Comparison of ENCODE assay signal across 10 cellular contexts in the genomic region with DNA sequence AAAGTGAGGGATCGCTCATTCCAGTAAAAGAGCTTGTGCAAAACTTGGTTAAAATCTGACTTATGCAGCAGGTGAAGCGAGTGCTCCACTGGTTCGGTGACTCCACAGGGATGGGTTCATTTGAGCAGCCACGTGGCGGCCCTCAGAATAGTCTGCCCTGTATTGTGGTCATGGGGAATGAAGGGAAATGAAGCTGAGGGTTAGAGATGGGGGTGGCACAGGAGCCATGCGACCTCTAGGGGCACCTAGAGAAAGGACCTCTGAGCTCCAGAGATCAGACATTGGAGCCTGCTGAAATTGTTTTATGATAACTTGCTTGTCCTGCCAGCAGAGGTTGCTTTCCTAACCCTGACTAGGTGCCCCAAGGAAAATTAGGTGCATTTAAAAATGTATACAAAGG. TPM values are rescaled to one million over a fixed set of nuclear protein-coding genes. Genes with fewer than 3 reads are reported as not detected.
DNase-seq lines count a peak whose midpoint lies in the region; ATAC-seq and TF ChIP-seq lines count a peak whose summit lies in the region.
"Had no signal": no experiment of that assay in that cellular context is flagged by ENCODE, and none has a peak within 500 bp of the region (broad histone marks: within the 10 kb centered on the region; RNA-seq: fewer than 3 reads in every experiment).

No MANE protein-coding gene starts in this region.

- H2BK5ac ChIP-seq in H9 (ENCODE audit: insufficient read length, low read length), result no peak overlapping the region

- H3K18ac ChIP-seq in H9 (ENCODE audit: insufficient read length, low read depth, low read length), result no peak overlapping the region

- no peak overlapping the region for H2BK12ac ChIP-seq in H9 (ENCODE audit: insufficient read length, low read depth, low read length)

- H3T11ph ChIP-seq in H9 (ENCODE audit: low read length), result no peak overlapping the region

- H3K36me3 ChIP-seq in PC-9 (ENCODE audit: low read depth) (no peaks in the 10 kb centered on the region), hepatocyte (replicated peaks; ENCODE audit: insufficient read depth, low read depth) (no peaks in the 10 kb centered on the region), tibial artery (no peaks in the 10 kb centered on the region)
- H3K36me3 ChIP-seq: breast epithelium had no signal

- H2AFZ ChIP-seq in H9 (ENCODE audit: low read length), result no peak overlapping the region
- no peak overlapping the region for H2AFZ ChIP-seq in PC-9
- H2AFZ ChIP-seq in hepatocyte, result no peak overlapping the region

- TF ChIP-seq CTCF in H9 (conservative IDR thresholded peaks at IDR 0.05), result peak; percentile 81
- peak; percentile 30; the same call in 1 of the 2 replicates for TF ChIP-seq CTCF in PC-9 (conservative IDR thresholded peaks at IDR 0.05)
- peak; percentile 24 for TF ChIP-seq CTCF in hepatocyte (IDR thresholded peaks at IDR 0.05; ENCODE audit: poor library complexity)
- no peak for TF ChIP-seq CTCF in tibial artery (IDR thresholded peaks at IDR 0.05)
- TF ChIP-seq CTCF in natural killer cell (IDR thresholded peaks at IDR 0.05), result no peak

- no peaks in the 10 kb centered on the region for H3K4me1 ChIP-seq in H9 (ENCODE audit: insufficient read depth, low read length)
- H3K4me1 ChIP-seq in PC-9 (replicated peaks; ENCODE audit: insufficient read depth), result no peaks in the 10 kb centered on the region
- no peaks in the 10 kb centered on the region for H3K4me1 ChIP-seq in hepatocyte (ENCODE audit: insufficient read depth)
- H3K4me1 ChIP-seq in tibial artery, result no peaks in the 10 kb centered on the region
- H3K4me1 ChIP-seq: breast epithelium had no signal

- CTCF ChIA-PET in PC-9 (lab: Charles Lee), result no interaction called here

- H3K56ac ChIP-seq in H9 (ENCODE audit: insufficient read length, low read depth, low read length), result no peak overlapping the region

- no peak overlapping the region for H4K91ac ChIP-seq in H9 (ENCODE audit: insufficient read length, low read depth, low read length)

- no peak for ATAC-seq in natural killer cell
- ATAC-seq: stimulated activated effector memory CD8-positive, alpha-beta T cell treated with anti-CD3 and anti-CD28 coated beads, Interleukin-12 subunit alpha, Interleukin-12 subunit beta, amount 100 ng/mL, for 72 hours had no signal

- H3K27me3 ChIP-seq in H9 (ENCODE audit: insufficient read depth, low read length) (no peaks in the 10 kb centered on the region), PC-9 (ENCODE audit: insufficient read depth, low read depth) (peaks cover 64% of the 10 kb centered on the region), hepatocyte (peaks cover 4% of the 10 kb centered on the region), tibial artery (no peaks in the 10 kb centered on the region)
- H3K27me3 ChIP-seq: breast epithelium had no signal

- no TSS peak for BruUV-seq in PC-9 (replicated peaks; lab: Mats Ljungman, UMichigan)

- H3K9me3 ChIP-seq in H9 (ENCODE audit: control insufficient read depth, low read depth, low read length) (no peaks in the 10 kb centered on the region), PC-9 (ENCODE audit: insufficient read depth, low read depth) (no peaks in the 10 kb centered on the region), hepatocyte (ENCODE audit: low read depth) (no peaks in the 10 kb centered on the region), tibial artery (no peaks in the 10 kb centered on the region)
- H3K9me3 ChIP-seq: breast epithelium had no signal

- no peak overlapping the region for H4K5ac ChIP-seq in H9 (ENCODE audit: insufficient read length, low read depth, low read length)

- H4K20me1 ChIP-seq in H9 (ENCODE audit: control insufficient read depth, insufficient read depth, insufficient read length) (no peaks in the 10 kb centered on the region), PC-9 (ENCODE audit: insufficient read depth) (no peaks in the 10 kb centered on the region), hepatocyte (ENCODE audit: insufficient read depth, poor library complexity, severe bottlenecking) (no peaks in the 10 kb centered on the region)

- POLR2A ChIA-PET in PC-9 (lab: Charles Lee; ENCODE audit: unreplicated experiment), result no interaction called here

- no peak overlapping the region for H2BK15ac ChIP-seq in H9 (ENCODE audit: low read depth, low read length)

- H4K8ac ChIP-seq in H9 (replicated peaks; ENCODE audit: insufficient read length, low read depth, low read length), result no peak overlapping the region

- no peak overlapping the region for H3K4ac ChIP-seq in H9 (ENCODE audit: low read depth, low read length)

- H3K36me3 Mint-ChIP-seq in H9 (ENCODE audit: insufficient read depth in 1 of 3, low read depth in 3 of 3) (0 out of 7 replicates have a peak, but pooled peaks cover 0 to 4% (median 0%) of the 10 kb centered on the region in 3 experiments), natural killer cell (no peaks in the 10 kb centered on the region)
- H3K36me3 Mint-ChIP-seq: stimulated activated effector memory CD8-positive, alpha-beta T cell treated with anti-CD3 and anti-CD28 coated beads, Interleukin-12 subunit alpha, Interleukin-12 subunit beta, amount 100 ng/mL, for 72 hours had no signal

- H3K4me3 Mint-ChIP-seq in H9, result no peak overlapping the region
- H3K4me3 Mint-ChIP-seq in natural killer cell, result no peak overlapping the region
- H3K4me3 Mint-ChIP-seq: stimulated activated effector memory CD8-positive, alpha-beta T cell treated with anti-CD3 and anti-CD28 coated beads, Interleukin-12 subunit alpha, Interleukin-12 subunit beta, amount 100 ng/mL, for 72 hours had no signal

- peak; percentile 10 for DNase-seq in EL
- DNase-seq in H9, result peak; percentile 79
- no peak for DNase-seq in PC-9
- peak; percentile 22 for DNase-seq in hepatocyte (ENCODE audit: low spot score)
- DNase-seq in DMS79 (lab: John Stamatoyannopoulos, UW), result no peak
- no peak for DNase-seq in effector CD4-positive, alpha-beta T cell
- DNase-seq in tibial artery, result no peak
- DNase-seq in natural killer cell, result no peak

- WGBS in H9 (ENCODE audit: extremely low coverage, insufficient read length, low lambda C conversion rate), result no CpG with 5 or more reads among the region's 6 CpGs
- whole genome bisulfite sequencing in hepatocyte (ENCODE audit: low lambda C conversion rate, missing lambda C conversion rate), result 56% methylated on average over 6 of the region's 6 CpGs

- H3K27ac ChIP-seq in H9 (ENCODE audit: insufficient read length, low read depth, low read length) (no peak overlapping the region), PC-9 (no peak overlapping the region), hepatocyte (no peak overlapping the region), tibial artery (no peak overlapping the region)
- H3K27ac ChIP-seq: breast epithelium had no signal

- peak overlapping the region in 1 of 3 experiments; percentile 68; a peak in 1 of 7 replicates for H3K27ac Mint-ChIP-seq in H9
- H3K27ac Mint-ChIP-seq in natural killer cell, result no peak overlapping the region
- H3K27ac Mint-ChIP-seq: stimulated activated effector memory CD8-positive, alpha-beta T cell treated with anti-CD3 and anti-CD28 coated beads, Interleukin-12 subunit alpha, Interleukin-12 subunit beta, amount 100 ng/mL, for 72 hours had no signal

- no peak overlapping the region for H3K4me3 ChIP-seq in PC-9
- H3K4me3 ChIP-seq in hepatocyte, result no peak overlapping the region
- no peak overlapping the region for H3K4me3 ChIP-seq in tibial artery
- H3K4me3 ChIP-seq: breast epithelium had no signal

- H3K9me3 Mint-ChIP-seq in H9 (peaks cover 0 to 2% of the 10 kb centered on the region in 2 experiments; a peak in 1 of 5 replicates), natural killer cell (no peaks in the 10 kb centered on the region)
- H3K9me3 Mint-ChIP-seq: stimulated activated effector memory CD8-positive, alpha-beta T cell treated with anti-CD3 and anti-CD28 coated beads, Interleukin-12 subunit alpha, Interleukin-12 subunit beta, amount 100 ng/mL, for 72 hours had no signal

- no peak overlapping the region for H3K23ac ChIP-seq in H9 (ENCODE audit: insufficient read length, low read depth, low read length)

- H3K9me2 ChIP-seq in PC-9 (ENCODE audit: insufficient read depth) (no peaks in the 10 kb centered on the region), hepatocyte (replicated peaks; ENCODE audit: insufficient read depth) (no peaks in the 10 kb centered on the region)

- H2BK20ac ChIP-seq in H9 (ENCODE audit: low read depth, low read length, poor library complexity, severe bottlenecking), result no peak overlapping the region

- no peak overlapping the region for H3K4me2 ChIP-seq in H9 (ENCODE audit: insufficient read depth, insufficient read length, low read length)
- H3K4me2 ChIP-seq in PC-9, result no peak overlapping the region
- no peak overlapping the region for H3K4me2 ChIP-seq in hepatocyte

- H3K79me2 ChIP-seq in H9 (ENCODE audit: insufficient read depth, low read length), result no peaks in the 10 kb centered on the region
- no peaks in the 10 kb centered on the region for H3K79me2 ChIP-seq in PC-9 (ENCODE audit: low read depth)
- H3K79me2 ChIP-seq in hepatocyte, result no peaks in the 10 kb centered on the region

- H3K27me3 Mint-ChIP-seq in H9 (ENCODE audit: low read depth), result peaks cover 14% of the 10 kb centered on the region
- H3K27me3 Mint-ChIP-seq in natural killer cell (ENCODE audit: low read depth in 2 of 2), result peaks cover 3 to 31% of the 10 kb centered on the region in 2 donors

- H2BK120ac ChIP-seq in H9 (ENCODE audit: low read depth, low read length, poor library complexity, severe bottlenecking), result no peak overlapping the region

- no peaks in the 10 kb centered on the region for H3F3A ChIP-seq in PC-9 (ENCODE audit: insufficient read depth, low read depth)

- H3K9ac ChIP-seq in H9 (ENCODE audit: extremely low read depth, insufficient read length, low read length), result no peak overlapping the region

- no peaks in the 10 kb centered on the region for H3K79me1 ChIP-seq in H9 (ENCODE audit: insufficient read depth, low read depth, low read length, poor library complexity, severe bottlenecking)

- H3K14ac ChIP-seq in H9 (ENCODE audit: insufficient read depth, low read length), result no peak overlapping the region

- no peaks in the 10 kb centered on the region for H3K23me2 ChIP-seq in H9 (ENCODE audit: insufficient read length, low read depth, low read length, poor library complexity, severe bottlenecking)

- intact Hi-C loops in PC-9 (cut with micrococcal nuclease; ENCODE audit: unreplicated experiment) (loop anchor here (2.0 kb wide), 1 partner anchor 218 kb away; no protein-coding TSS in a partner anchor), tibial artery (cut with DNase I; ENCODE audit: low total_unique reads) (no loop called here), natural killer cell (cut with micrococcal nuclease) (no loop called here)

- H2AK5ac ChIP-seq in H9 (ENCODE audit: insufficient read length, low read length), result no peak overlapping the region

- peaks cover 6 to 7% of the 10 kb centered on the region in 2 experiments for H3K4me1 Mint-ChIP-seq in H9
- no peaks in the 10 kb centered on the region for H3K4me1 Mint-ChIP-seq in natural killer cell

RNA-seq across cellular contexts. Expression of gene CBY2, which starts 26.6 kb away (rescaled TPM):
- not detected in 2 replicates for total RNA-seq in H9 (2021)
- not detected in 2 replicates for total RNA-seq in PC-9 (2021)
- total RNA-seq in hepatocyte, result not detected in 2 replicates
- polyA plus RNA-seq in hepatocyte, result not detected in 2 replicates
- total RNA-seq in natural killer cell, result not detected
- total RNA-seq: breast epithelium had no signal

Comparison
In these comparisons a context has a peak if more than half of its experiments do, and no peak if none do; other contexts are left out.
1. DNase-seq: peak in EL (single experiment), H9 (single experiment) and hepatocyte (single experiment); none in PC-9 (0 of 2), DMS79 (single experiment), effector CD4-positive, alpha-beta T cell (single experiment), tibial artery (0 of 2) and natural killer cell (single experiment).
2. CTCF ChIP-seq: peak in H9 (single experiment), PC-9 (single experiment) and hepatocyte (single experiment); none in tibial artery (0 of 2) and natural killer cell (single experiment).